Comparison of ENCODE assay signal across 21 cellular contexts in the genomic region with DNA sequence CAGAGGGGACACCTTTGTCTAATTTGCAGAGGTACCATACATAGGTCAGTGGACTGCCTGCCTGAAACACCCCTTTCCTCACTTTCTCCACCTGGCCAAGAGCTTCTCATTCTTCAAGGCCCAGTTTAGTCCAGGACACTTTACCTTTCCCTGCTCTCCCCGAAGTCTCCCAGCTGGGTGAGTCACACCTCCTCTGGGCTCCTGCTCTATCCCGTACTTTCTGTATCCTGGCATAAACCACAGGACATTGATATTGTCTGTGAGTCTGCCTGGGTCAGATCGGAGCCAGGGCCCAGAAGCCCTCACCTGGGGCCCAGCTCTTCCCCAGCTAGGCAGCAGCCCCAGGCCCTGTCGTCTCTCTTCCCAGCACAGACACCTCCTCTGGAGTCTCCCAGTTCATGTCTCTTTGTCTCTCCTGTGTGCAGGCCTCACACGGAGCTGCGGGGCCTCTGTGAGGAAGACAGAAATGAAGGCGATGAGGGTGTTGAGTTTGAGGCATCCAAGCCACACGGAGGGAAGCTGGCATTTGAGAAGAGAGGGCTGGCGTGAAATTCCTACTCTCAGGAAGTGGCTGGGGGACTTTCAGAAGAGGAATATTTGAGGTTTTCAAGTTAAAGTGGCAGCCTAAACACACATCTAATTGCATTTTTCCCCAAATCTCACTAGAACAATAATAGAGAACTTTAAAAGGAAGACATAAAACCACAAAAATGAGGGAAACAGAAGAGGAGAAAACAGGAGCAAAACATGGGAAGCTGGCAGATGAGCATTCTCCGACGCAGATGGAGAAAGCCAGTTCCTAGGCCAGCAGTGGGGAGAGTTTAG.
DNase-seq lines count a peak whose midpoint lies in the region; ATAC-seq and TF ChIP-seq lines count a peak whose summit lies in the region.
"Had no signal": no experiment of that assay in that cellular context is flagged by ENCODE, and none has a peak within 500 bp of the region (broad histone marks: within the 10 kb centered on the region; RNA-seq: fewer than 3 reads in every experiment).

No MANE protein-coding gene starts in this region.

- H3K27me3 ChIP-seq in Caco-2 (replicated peaks; ENCODE audit: control insufficient read depth, insufficient read depth, low read length) (no peaks in the 10 kb centered on the region), colonic mucosa (no peaks in the 10 kb centered on the region), neural progenitor cell (no peaks in the 10 kb centered on the region)
- H3K27me3 ChIP-seq: esophagus squamous epithelium had no signal

- H3K27me3 Mint-ChIP-seq in Caco-2 (ENCODE audit: insufficient read depth, unreplicated experiment) (peaks cover 3% of the 10 kb centered on the region), neural progenitor cell (ENCODE audit: insufficient read depth, low read depth) (peaks cover 11% of the 10 kb centered on the region)

- H3K4me3 ChIP-seq in Caco-2 (ENCODE audit: low read depth, low read length) (no peak overlapping the region), colonic mucosa (no peak overlapping the region), neural progenitor cell (no peak overlapping the region)
- H3K4me3 ChIP-seq: esophagus squamous epithelium, heart right ventricle had no signal

- H3K9me3 ChIP-seq in Caco-2 (no peaks in the 10 kb centered on the region), colonic mucosa (no peaks in the 10 kb centered on the region), neural progenitor cell (ENCODE audit: low read depth) (no peaks in the 10 kb centered on the region)
- H3K9me3 ChIP-seq: esophagus squamous epithelium, heart right ventricle had no signal

- ATAC-seq in GM19351 (IDR thresholded peaks at IDR 0.05; ENCODE audit: unreplicated experiment) (no peak), HG02870 (IDR thresholded peaks at IDR 0.05; ENCODE audit: unreplicated experiment) (no peak), HG02981 (IDR thresholded peaks at IDR 0.05; ENCODE audit: unreplicated experiment) (no peak)
- ATAC-seq: activated T-cell treated with anti-CD3 and anti-CD28 coated beads, Interleukin-2, amount 50 U/mL, for 4 hours; heart right ventricle; T-cell had no signal

- H3F3A ChIP-seq in neural progenitor cell (ENCODE audit: low read depth): no peaks in the 10 kb centered on the region

- intact Hi-C loops in Caco-2 (cut with micrococcal nuclease; ENCODE audit: unreplicated experiment): no loop called here
- intact Hi-C loops in colonic mucosa (cut with DNase I): loop anchor here (10.0 kb wide), 1 partner anchor 94 kb away; a partner anchor contains a TSS

- CTCF ChIA-PET in Caco-2 (lab: Charles Lee): no interaction called here

- H3K4me1 Mint-ChIP-seq in Caco-2 (ENCODE audit: low read depth, unreplicated experiment): peaks cover 27% of the 10 kb centered on the region
- H3K4me1 Mint-ChIP-seq in neural progenitor cell: peaks cover 18% of the 10 kb centered on the region
- H3K4me1 Mint-ChIP-seq: activated CD4-positive, alpha-beta memory T cell treated with anti-CD3 and anti-CD28 coated beads, Interleukin-2, amount 10 ng/mL, durations not matched to agents 7 days and 5 days; activated naive CD4-positive, alpha-beta T cell treated with anti-CD3 and anti-CD28 coated beads, Interleukin-2, amount 50 U/mL, for 24 hours; T-cell had no signal

- H4K20me1 ChIP-seq in neural progenitor cell (ENCODE audit: low read depth): no peaks in the 10 kb centered on the region

- H3K4me2 ChIP-seq in neural progenitor cell: no peak overlapping the region
- H3K4me2 ChIP-seq: KMS-11 had no signal

- POLR2A ChIA-PET in Caco-2 (lab: Charles Lee): no interaction called here

- TF ChIP-seq CTCF in Caco-2 (IDR thresholded peaks at IDR 0.05; ENCODE audit: insufficient read depth in 1 of 2, low read depth in 1 of 2, low read length in 1 of 2, severe bottlenecking in 1 of 2, unreplicated experiment in 1 of 2): no peak
- TF ChIP-seq CTCF in colonic mucosa (IDR thresholded peaks at IDR 0.05): no peak
- no peak for TF ChIP-seq CTCF in neural progenitor cell (IDR thresholded peaks at IDR 0.05)

- H3K4me1 ChIP-seq in Caco-2: 0 out of 2 replicates have a peak, but pooled peaks cover 9% of the 10 kb centered on the region
- peaks cover 9% of the 10 kb centered on the region for H3K4me1 ChIP-seq in colonic mucosa
- H3K4me1 ChIP-seq in neural progenitor cell: no peaks in the 10 kb centered on the region

- DNase-seq in Caco-2 (no peak), M059J (ENCODE audit: low read depth) (peak; percentile 64), colonic mucosa (no peak), neural progenitor cell (ENCODE audit: low spot score) (no peak), NOMO-1 treated with dmso at 0.1 percent for 144 hours (lab: John Stamatoyannopoulos, UW; ENCODE audit: unreplicated experiment) (no peak)
- DNase-seq: activated CD4-positive, alpha-beta memory T cell treated with anti-CD3 and anti-CD28 coated beads, Interleukin-2, amount 10 ng/mL, durations not matched to agents 7 days and 5 days; activated T-cell treated with anti-CD3 and anti-CD28 coated beads, Interleukin-2, amount 50 U/mL, for 4 hours; AML-193; esophagus squamous epithelium; H7; heart right ventricle; NCI-H1105 treated with DMSO at 0.1 percent for 48 hours; stimulated activated CD4-positive, alpha-beta T cell treated with anti-CD3 and anti-CD28 coated beads, Interleukin-4, amount 100 ng/mL, for 1 hour; substantia nigra; T-cell had no signal

- no peaks in the 10 kb centered on the region for H3K36me3 ChIP-seq in Caco-2 (ENCODE audit: control insufficient read depth, insufficient read depth, low read length)
- H3K36me3 ChIP-seq in colonic mucosa: no peaks in the 10 kb centered on the region
- no peaks in the 10 kb centered on the region for H3K36me3 ChIP-seq in neural progenitor cell
- H3K36me3 ChIP-seq: esophagus squamous epithelium, heart right ventricle had no signal

- no peaks in the 10 kb centered on the region for H3K79me2 ChIP-seq in neural progenitor cell (ENCODE audit: low read depth)

- no peaks in the 10 kb centered on the region for H3K9me3 Mint-ChIP-seq in Caco-2 (ENCODE audit: unreplicated experiment)
- H3K9me3 Mint-ChIP-seq in neural progenitor cell: no peaks in the 10 kb centered on the region
- H3K9me3 Mint-ChIP-seq: activated CD4-positive, alpha-beta memory T cell treated with anti-CD3 and anti-CD28 coated beads, Interleukin-2, amount 10 ng/mL, durations not matched to agents 7 days and 5 days; activated naive CD4-positive, alpha-beta T cell treated with anti-CD3 and anti-CD28 coated beads, Interleukin-2, amount 50 U/mL, for 24 hours; activated T-cell treated with anti-CD3 and anti-CD28 coated beads, Interleukin-2, amount 50 U/mL, for 4 hours; T-cell had no signal

- H3K9ac ChIP-seq in colonic mucosa (ENCODE audit: low read depth in 2 of 2, low read length in 2 of 2) (no peak overlapping the region), neural progenitor cell (no peak overlapping the region)
- H3K9ac ChIP-seq: KMS-11 had no signal

- H3K27ac Mint-ChIP-seq in Caco-2 (ENCODE audit: unreplicated experiment): peak overlapping the region; percentile 20
- no peak overlapping the region for H3K27ac Mint-ChIP-seq in neural progenitor cell
- H3K27ac Mint-ChIP-seq: activated CD4-positive, alpha-beta memory T cell treated with anti-CD3 and anti-CD28 coated beads, Interleukin-2, amount 10 ng/mL, durations not matched to agents 7 days and 5 days; activated naive CD4-positive, alpha-beta T cell treated with anti-CD3 and anti-CD28 coated beads, Interleukin-2, amount 50 U/mL, for 24 hours had no signal

- H3K4me3 Mint-ChIP-seq in Caco-2 (ENCODE audit: unreplicated experiment): no peak overlapping the region
- no peak overlapping the region for H3K4me3 Mint-ChIP-seq in neural progenitor cell
- H3K4me3 Mint-ChIP-seq: activated CD4-positive, alpha-beta memory T cell treated with anti-CD3 and anti-CD28 coated beads, Interleukin-2, amount 10 ng/mL, durations not matched to agents 7 days and 5 days; activated naive CD4-positive, alpha-beta T cell treated with anti-CD3 and anti-CD28 coated beads, Interleukin-2, amount 50 U/mL, for 24 hours; activated T-cell treated with anti-CD3 and anti-CD28 coated beads, Interleukin-2, amount 50 U/mL, for 4 hours; T-cell had no signal

- H3K36me3 Mint-ChIP-seq in Caco-2 (ENCODE audit: insufficient read depth, unreplicated experiment): no peaks in the 10 kb centered on the region
- H3K36me3 Mint-ChIP-seq in neural progenitor cell: no peaks in the 10 kb centered on the region
- H3K36me3 Mint-ChIP-seq: activated naive CD4-positive, alpha-beta T cell treated with anti-CD3 and anti-CD28 coated beads, Interleukin-2, amount 50 U/mL, for 24 hours; T-cell had no signal

- H2AFZ ChIP-seq in neural progenitor cell (replicated peaks): peak overlapping the region; percentile 17

- H3K27ac ChIP-seq in colonic mucosa: peak overlapping the region; percentile 86
- no peak overlapping the region for H3K27ac ChIP-seq in neural progenitor cell
- H3K27ac ChIP-seq: esophagus squamous epithelium, heart right ventricle, KMS-11, RWPE1 had no signal

- no TSS peak for BruUV-seq in Caco-2 (replicated peaks; lab: Mats Ljungman, UMichigan)
